30 cellular contexts compared by ENCODE assay signal in the genomic region with DNA sequence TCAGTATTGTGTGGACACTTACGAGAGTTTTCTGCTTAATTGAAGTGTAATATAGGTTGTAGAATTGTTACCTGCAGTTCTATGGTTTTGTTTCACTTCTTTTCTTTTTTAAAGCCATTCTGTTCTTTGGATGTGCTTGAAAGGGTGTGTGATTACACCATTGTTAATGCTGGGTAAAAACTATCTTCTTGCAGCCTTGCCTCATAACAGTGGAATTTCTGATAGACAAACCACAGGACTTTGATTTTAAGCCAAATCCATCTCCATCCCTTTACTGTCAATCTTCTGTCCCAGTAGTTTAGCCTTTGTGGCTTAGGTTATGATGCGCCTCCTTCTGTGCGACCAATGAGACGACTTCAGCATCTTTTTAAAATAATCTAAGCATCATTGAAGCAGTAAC.
DNase-seq lines count a peak whose midpoint lies in the region; ATAC-seq and TF ChIP-seq lines count a peak whose summit lies in the region.
"Had no signal": no experiment of that assay in that cellular context is flagged by ENCODE, and none has a peak within 500 bp of the region (broad histone marks: within the 10 kb centered on the region; RNA-seq: fewer than 3 reads in every experiment).

No MANE protein-coding gene starts in this region.

- H3K4me1 Mint-ChIP-seq in CD4-positive, alpha-beta T cell (ENCODE audit: low read depth), result no peaks in the 10 kb centered on the region
- no peaks in the 10 kb centered on the region for H3K4me1 Mint-ChIP-seq in activated T-cell treated with anti-CD3 and anti-CD28 coated beads, Interleukin-2, amount 50 U/mL, for 72 hours (ENCODE audit: low read depth)
- H3K4me1 Mint-ChIP-seq: activated naive CD4-positive, alpha-beta T cell treated with anti-CD3 and anti-CD28 coated beads, Interleukin-2, amount 50 U/mL, for 24 hours; B cell had no signal

- H3K27ac ChIP-seq in CD4-positive, alpha-beta T cell (ENCODE audit: low read depth, low read length), result no peak overlapping the region
- H3K27ac ChIP-seq: 22Rv1, ascending aorta, colonic mucosa, foreskin keratinocyte, lower lobe of right lung, neutrophil, SK-N-MC, thoracic aorta had no signal

- no peak for ATAC-seq in HG03095 (IDR thresholded peaks at IDR 0.05; ENCODE audit: unreplicated experiment)
- ATAC-seq in CD4-positive, alpha-beta T cell (ENCODE audit: poor library complexity), result no peak
- no peak for ATAC-seq in activated T-cell treated with anti-CD3 and anti-CD28 coated beads, Interleukin-2, amount 50 U/mL, for 72 hours (replicated peaks in 1 of 2)
- ATAC-seq: foreskin keratinocyte, lower lobe of right lung, Panc1 had no signal

- CTCF ChIA-PET in CD4-positive, alpha-beta T cell (lab: Charles Lee), result no interaction called here

- POLR2A ChIA-PET in CD4-positive, alpha-beta T cell (lab: Charles Lee), result no interaction called here

- no peak overlapping the region for H3K4me3 ChIP-seq in cardiac fibroblast (replicated peaks in 1 of 2; ENCODE audit: low read depth in 2 of 2, low read length in 2 of 2)
- H3K4me3 ChIP-seq: ascending aorta, colonic mucosa, lower lobe of right lung, MG63, SK-N-MC, smooth muscle cell, thoracic aorta had no signal

- H3K9me3 ChIP-seq in CD4-positive, alpha-beta T cell (ENCODE audit: control insufficient read depth, low read length), result no peaks in the 10 kb centered on the region
- H3K9me3 ChIP-seq: colonic mucosa, lower lobe of right lung, MG63, neutrophil, thoracic aorta had no signal

- no peaks in the 10 kb centered on the region for H3K27me3 ChIP-seq in CD4-positive, alpha-beta T cell (ENCODE audit: control insufficient read depth, insufficient read depth, low read length)
- H3K27me3 ChIP-seq: ascending aorta, colonic mucosa, foreskin keratinocyte, MG63, neutrophil had no signal

- peaks cover 27% of the 10 kb centered on the region for H3K36me3 Mint-ChIP-seq in CD4-positive, alpha-beta T cell (ENCODE audit: low read depth)
- no peaks in the 10 kb centered on the region for H3K36me3 Mint-ChIP-seq in activated T-cell treated with anti-CD3 and anti-CD28 coated beads, Interleukin-2, amount 50 U/mL, for 72 hours (ENCODE audit: insufficient read depth in 2 of 2)

- intact Hi-C loops in CD4-positive, alpha-beta T cell (cut with DNase I, micrococcal nuclease), result no loop called here

- H3K4me3 Mint-ChIP-seq in CD4-positive, alpha-beta T cell, result no peak overlapping the region
- H3K4me3 Mint-ChIP-seq in activated T-cell treated with anti-CD3 and anti-CD28 coated beads, Interleukin-2, amount 50 U/mL, for 72 hours, result no peak overlapping the region
- H3K4me3 Mint-ChIP-seq: activated naive CD4-positive, alpha-beta T cell treated with anti-CD3 and anti-CD28 coated beads, Interleukin-2, amount 50 U/mL, for 24 hours; B cell had no signal

- no peak for TF ChIP-seq CTCF in cardiac fibroblast (IDR thresholded peaks at IDR 0.05; ENCODE audit: low read depth, low read length)
- no peak for TF ChIP-seq CTCF in CD4-positive, alpha-beta T cell (IDR thresholded peaks at IDR 0.05)

- no peak overlapping the region for H3K27ac Mint-ChIP-seq in CD4-positive, alpha-beta T cell
- H3K27ac Mint-ChIP-seq in activated T-cell treated with anti-CD3 and anti-CD28 coated beads, Interleukin-2, amount 50 U/mL, for 72 hours, result no peak overlapping the region
- H3K27ac Mint-ChIP-seq: activated naive CD4-positive, alpha-beta T cell treated with anti-CD3 and anti-CD28 coated beads, Interleukin-2, amount 50 U/mL, for 24 hours; B cell had no signal

- H3K9me3 Mint-ChIP-seq in CD4-positive, alpha-beta T cell, result no peaks in the 10 kb centered on the region
- no peaks in the 10 kb centered on the region for H3K9me3 Mint-ChIP-seq in activated T-cell treated with anti-CD3 and anti-CD28 coated beads, Interleukin-2, amount 50 U/mL, for 72 hours

- no peaks in the 10 kb centered on the region for H3K27me3 Mint-ChIP-seq in CD4-positive, alpha-beta T cell
- H3K27me3 Mint-ChIP-seq in activated T-cell treated with anti-CD3 and anti-CD28 coated beads, Interleukin-2, amount 50 U/mL, for 72 hours (ENCODE audit: low read depth), result no peaks in the 10 kb centered on the region
- H3K27me3 Mint-ChIP-seq: activated naive CD4-positive, alpha-beta T cell treated with anti-CD3 and anti-CD28 coated beads, Interleukin-2, amount 50 U/mL, for 24 hours; B cell had no signal

- DNase-seq in A172 (ENCODE audit: low spot score) (peak; percentile 45), M059J (ENCODE audit: low read depth) (peak; percentile 79), cardiac fibroblast (ENCODE audit: low read depth in 2 of 2) (peak; percentile 40 to 57), kidney glomerular epithelial cell (lab: John Stamatoyannopoulos, UW) (peak; percentile 90), NCI-H82 treated with DMSO at 0.1 percent for 48 hours (lab: John Stamatoyannopoulos, UW; ENCODE audit: unreplicated experiment) (no peak)
- DNase-seq in CD4-positive, alpha-beta T cell, result no peak
- no peak for DNase-seq in activated T-cell treated with anti-CD3 and anti-CD28 coated beads, Interleukin-2, amount 50 U/mL, for 72 hours
- DNase-seq: activated CD4-positive, alpha-beta T cell treated with anti-CD3 and anti-CD28 coated beads, Interleukin-2, amount 50 U/mL, for 1 hour; colonic mucosa; islet precursor cell; lower lobe of right lung; MG63; NCI-H1417 treated with DMSO at 0.1 percent for 48 hours; NCI-H2107; NCI-H510A treated with DMSO at 0.1 percent for 48 hours; NK-92 treated with Interleukin-12 subunit alpha and Interleukin-12 subunit beta, amount 100 ng/mL, for 24 hours; stimulated activated CD4-positive, alpha-beta T cell treated with anti-CD3 and anti-CD28 coated beads, Interleukin-2, amount 100 ng/mL, for 48 hours; stimulated activated naive CD4-positive, alpha-beta T cell treated with Interleukin-2 at 50 U/mL for 16 hours; T-helper 2 cell had no signal

Comparison
In these comparisons a context has a peak if more than half of its experiments do, and no peak if none do; other contexts are left out.
1. DNase-seq: peak in A172 (single experiment), M059J (single experiment), cardiac fibroblast (2 of 2) and kidney glomerular epithelial cell (single experiment); none in NCI-H82 treated with DMSO at 0.1 percent for 48 hours (single experiment), CD4-positive, alpha-beta T cell (0 of 10) and activated T-cell treated with anti-CD3 and anti-CD28 coated beads, Interleukin-2, amount 50 U/mL, for 72 hours (0 of 2).